ENCODE assay signal across 2 cellular contexts in the genomic region with DNA sequence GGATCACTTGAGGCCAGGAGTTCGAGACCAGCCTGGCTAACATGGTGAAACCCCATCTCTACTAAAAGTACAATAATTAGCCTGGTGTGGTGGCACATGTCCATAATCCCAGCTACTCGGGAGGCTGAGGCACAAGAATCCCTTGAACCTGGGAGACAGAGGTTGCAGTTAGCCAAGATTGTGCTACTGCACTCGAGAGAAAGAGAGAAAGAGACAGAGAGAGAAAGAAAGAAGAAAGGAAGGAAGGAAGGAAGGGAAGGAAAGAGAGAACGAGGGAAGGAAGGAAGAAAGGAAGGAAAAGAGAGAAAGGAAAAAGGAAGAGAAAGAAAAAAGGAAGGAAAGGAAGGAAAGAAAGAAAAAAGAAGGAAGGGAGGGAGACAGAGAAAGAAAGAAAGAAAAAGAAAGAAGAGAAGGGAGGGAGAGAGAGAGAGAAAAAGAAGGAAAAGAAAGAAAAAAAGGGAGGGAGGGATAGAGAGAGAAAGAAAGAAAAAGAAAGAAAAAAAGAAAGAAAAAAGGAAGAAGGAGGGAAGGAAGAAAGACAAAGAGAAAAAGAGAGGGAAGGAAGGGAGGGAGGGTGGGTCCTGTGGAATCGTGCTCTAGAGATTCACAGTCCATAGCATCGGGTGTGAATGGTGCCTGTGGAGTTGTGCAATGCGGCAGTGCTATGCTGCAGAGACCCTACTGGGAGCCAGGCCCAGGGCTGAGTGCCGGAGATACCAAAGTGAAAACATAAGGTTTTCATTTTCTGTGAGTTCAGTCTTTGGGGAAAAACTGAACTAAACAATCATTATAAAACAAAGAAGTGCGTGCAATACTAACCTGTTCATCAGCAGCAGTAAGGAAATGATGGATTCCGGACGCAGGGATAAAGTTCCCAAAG.
A peak's percentile ranks its signal among the peaks of the same experiment; 100 is the strongest.
TF ChIP-seq lines count a peak whose summit lies in the region.

No MANE protein-coding gene starts in this region.

TF ChIP-seq in HEK293, 187 proteins besides CTCF, POLR2A, EP300 and RAD21:
- no peak for TF ChIP-seq ZNF223 (tag by site-specific recombination; IDR thresholded peaks at IDR 0.05)
- TF ChIP-seq ZNF423 (tag by site-specific recombination; IDR thresholded peaks at IDR 0.05) = no peak
- no peak for TF ChIP-seq ZNF560 (tag by site-specific recombination; IDR thresholded peaks at IDR 0.05; ENCODE audit: borderline replicate concordance)
- no peak for TF ChIP-seq ZNF747 (tag by site-specific recombination; IDR thresholded peaks at IDR 0.05)
- no peak for TF ChIP-seq ZNF544 (tag by site-specific recombination; IDR thresholded peaks at IDR 0.05)
- TF ChIP-seq PRDM1 (tag by site-specific recombination; IDR thresholded peaks at IDR 0.05) = peak; percentile 45; the same call in 1 of the 2 replicates
- peak; percentile 93 for TF ChIP-seq ZNF366 (tag by site-specific recombination; conservative IDR thresholded peaks at IDR 0.05)
- TF ChIP-seq ZNF2 (tag by site-specific recombination; IDR thresholded peaks at IDR 0.05) = no peak
- TF ChIP-seq KLF16 (tag by site-specific recombination; IDR thresholded peaks at IDR 0.05) = no peak
- TF ChIP-seq, protein P1, sequence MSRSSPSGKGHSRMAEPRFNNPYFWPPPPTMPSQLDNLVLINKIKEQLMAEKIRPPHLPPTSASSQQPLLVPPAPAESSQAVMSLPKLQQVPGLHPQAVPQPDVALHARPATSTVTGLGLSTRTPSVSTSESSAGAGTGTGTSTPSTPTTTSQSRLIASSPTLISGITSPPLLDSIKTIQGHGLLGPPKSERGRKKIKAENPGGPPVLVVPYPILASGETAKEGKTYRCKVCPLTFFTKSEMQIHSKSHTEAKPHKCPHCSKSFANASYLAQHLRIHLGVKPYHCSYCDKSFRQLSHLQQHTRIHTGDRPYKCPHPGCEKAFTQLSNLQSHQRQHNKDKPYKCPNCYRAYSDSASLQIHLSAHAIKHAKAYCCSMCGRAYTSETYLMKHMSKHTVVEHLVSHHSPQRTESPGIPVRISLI (tag by site-specific recombination; IDR thresholded peaks at IDR 0.05) = no peak
- no peak for TF ChIP-seq SCRT2 (tag by site-specific recombination; IDR thresholded peaks at IDR 0.05)
- TF ChIP-seq ZNF473 (tag by site-specific recombination; IDR thresholded peaks at IDR 0.05) = no peak
- no peak for TF ChIP-seq ZNF501 (tag by site-specific recombination; IDR thresholded peaks at IDR 0.05)
- TF ChIP-seq FEZF1 (tag by site-specific recombination; IDR thresholded peaks at IDR 0.05) = no peak
- no peak for TF ChIP-seq ZNF121 (tag by site-specific recombination; IDR thresholded peaks at IDR 0.05)
- no peak for TF ChIP-seq ZNF112 (tag by site-specific recombination; IDR thresholded peaks at IDR 0.05)

TF ChIP-seq in H1, 55 proteins besides CTCF, POLR2A, EP300 and RAD21:
- TF ChIP-seq CEBPB (IDR thresholded peaks at IDR 0.05; ENCODE audit: low read depth, low read length) = 0 out of 2 replicates have a peak, but pooled peaks have one; percentile 30
- no peak for TF ChIP-seq TAF1 (IDR thresholded peaks at IDR 0.05; ENCODE audit: low read depth, low read length)
